In genomic region chr22:24289138-24289537, GRCh38 we compare ENCODE assay signal across 1 cellular context.
TF ChIP-seq lines count a peak whose summit lies in the region.

No MANE protein-coding gene starts in this region.

TF ChIP-seq in K562, 482 proteins besides CTCF, POLR2A, EP300 and RAD21:
- TF ChIP-seq SMAD1 (IDR thresholded peaks at IDR 0.05; ENCODE audit: low read depth, low read length, partially characterized antibody) = no peak
- no peak for TF ChIP-seq ATF1 (CRISPR knock-in tag; IDR thresholded peaks at IDR 0.05)
- no peak for TF ChIP-seq ATF1 (tag; IDR thresholded peaks at IDR 0.05)
- no peak for TF ChIP-seq RBM25 (IDR thresholded peaks at IDR 0.05; ENCODE audit: low read depth, low read length, severe bottlenecking)
- TF ChIP-seq GABPB1 (CRISPR knock-in tag; IDR thresholded peaks at IDR 0.05) = no peak
- no peak for TF ChIP-seq ZNF561 (CRISPR knock-in tag; conservative IDR thresholded peaks at IDR 0.05)
- TF ChIP-seq SRSF1 (IDR thresholded peaks at IDR 0.05; ENCODE audit: low read depth, low read length) = no peak
- TF ChIP-seq CCAR2 (IDR thresholded peaks at IDR 0.05; ENCODE audit: low read depth, low read length) = no peak
- no peak for TF ChIP-seq XRCC5 (IDR thresholded peaks at IDR 0.05; ENCODE audit: low read depth, low read length)
- no peak for TF ChIP-seq DMBX1 (CRISPR knock-in tag; IDR thresholded peaks at IDR 0.05; ENCODE audit: borderline replicate concordance)
- TF ChIP-seq ZFP1 (CRISPR knock-in tag; IDR thresholded peaks at IDR 0.05) = no peak
- TF ChIP-seq RHOXF2B (CRISPR knock-in tag; conservative IDR thresholded peaks at IDR 0.05) = no peak
- no peak for TF ChIP-seq TRIM25 (IDR thresholded peaks at IDR 0.05; ENCODE audit: borderline replicate concordance)
- no peak for TF ChIP-seq ZNF318 (IDR thresholded peaks at IDR 0.05; ENCODE audit: borderline replicate concordance in 1 of 2, low read depth in 1 of 2)
- no peak for TF ChIP-seq ASH1L (IDR thresholded peaks at IDR 0.05; ENCODE audit: borderline replicate concordance, low read depth, partially characterized antibody)
- no peak for TF ChIP-seq VEZF1 (CRISPR knock-in tag; IDR thresholded peaks at IDR 0.05)
